17 cellular contexts compared by ENCODE assay signal in genomic region chr1:13556224-13556764, GRCh38. TPM values are rescaled to one million over a fixed set of nuclear protein-coding genes. Genes with fewer than 3 reads are reported as not detected.
DNase-seq lines count a peak whose midpoint lies in the region; ATAC-seq and TF ChIP-seq lines count a peak whose summit lies in the region.
"Had no signal": no experiment of that assay in that cellular context is flagged by ENCODE, and none has a peak within 500 bp of the region (broad histone marks: within the 10 kb centered on the region; RNA-seq: fewer than 3 reads in every experiment).

No MANE protein-coding gene starts in this region.

- H3K4me1 Mint-ChIP-seq in neural progenitor cell = no peaks in the 10 kb centered on the region
- H3K4me1 Mint-ChIP-seq: CD4-positive, CD25-positive, alpha-beta regulatory T cell had no signal

- H3K27me3 Mint-ChIP-seq in neural progenitor cell (ENCODE audit: insufficient read depth, low read depth) = no peaks in the 10 kb centered on the region
- H3K27me3 Mint-ChIP-seq: CD4-positive, CD25-positive, alpha-beta regulatory T cell had no signal

- H3K9me3 ChIP-seq in neural progenitor cell (ENCODE audit: low read depth) = no peaks in the 10 kb centered on the region

- no peak overlapping the region for H3K4me3 Mint-ChIP-seq in neural progenitor cell
- H3K4me3 Mint-ChIP-seq: CD4-positive, CD25-positive, alpha-beta regulatory T cell had no signal

- no peaks in the 10 kb centered on the region for H3K27me3 ChIP-seq in neural progenitor cell
- H3K27me3 ChIP-seq: BLaER1 treated with 17β-estradiol and CSF1 and Interleukin-3, amounts not matched to agents 10 nM and 100 nM had no signal

- H3K79me2 ChIP-seq in neural progenitor cell (ENCODE audit: low read depth) = no peaks in the 10 kb centered on the region

- DNase-seq in ELF-1 (ENCODE audit: low read depth, low spot score) (peak; percentile 59), NCI-H748 (lab: John Stamatoyannopoulos, UW; ENCODE audit: unreplicated experiment) (peak; percentile 93), neural progenitor cell (ENCODE audit: low spot score) (no peak), H4 (ENCODE audit: low spot score) (no peak)
- DNase-seq: ACHN; CD4-positive, CD25-positive, alpha-beta regulatory T cell; DMS79 treated with DMSO at 0.1 percent for 48 hours; EL; GDM1; IMR-90 had no signal

- H3K27ac Mint-ChIP-seq in neural progenitor cell = no peak overlapping the region
- H3K27ac Mint-ChIP-seq: CD4-positive, CD25-positive, alpha-beta regulatory T cell had no signal

- peak overlapping the region; percentile 22 for H2AFZ ChIP-seq in neural progenitor cell (replicated peaks)

- H3F3A ChIP-seq in neural progenitor cell (ENCODE audit: low read depth) = no peaks in the 10 kb centered on the region

- ATAC-seq in esophagus mucosa = peak; percentile 46
- no peak for ATAC-seq in GM21390 (IDR thresholded peaks at IDR 0.05; ENCODE audit: unreplicated experiment)
- no peak for ATAC-seq in GM18867 (IDR thresholded peaks at IDR 0.05; ENCODE audit: unreplicated experiment)
- ATAC-seq: HCT116 had no signal

- H3K4me2 ChIP-seq in neural progenitor cell = no peak overlapping the region
- H3K4me2 ChIP-seq: BLaER1 treated with 17β-estradiol and CSF1 and Interleukin-3, amounts not matched to agents 10 nM and 100 nM had no signal

- no peaks in the 10 kb centered on the region for H3K9me3 Mint-ChIP-seq in neural progenitor cell
- H3K9me3 Mint-ChIP-seq: CD4-positive, CD25-positive, alpha-beta regulatory T cell had no signal

- H4K20me1 ChIP-seq in neural progenitor cell (ENCODE audit: low read depth) = no peaks in the 10 kb centered on the region
- H4K20me1 ChIP-seq: BLaER1 treated with 17β-estradiol and CSF1 and Interleukin-3, amounts not matched to agents 10 nM and 100 nM had no signal

- H3K36me3 ChIP-seq in neural progenitor cell = no peaks in the 10 kb centered on the region
- H3K36me3 ChIP-seq: BLaER1 treated with 17β-estradiol and CSF1 and Interleukin-3, amounts not matched to agents 10 nM and 100 nM had no signal

- H3K27ac ChIP-seq in neural progenitor cell = no peak overlapping the region
- H3K27ac ChIP-seq: BLaER1 treated with 17β-estradiol and CSF1 and Interleukin-3, amounts not matched to agents 10 nM and 100 nM had no signal

- no peak for TF ChIP-seq CTCF in neural progenitor cell (IDR thresholded peaks at IDR 0.05)

- H3K9ac ChIP-seq in neural progenitor cell = no peak overlapping the region
- H3K9ac ChIP-seq: BLaER1 treated with 17β-estradiol and CSF1 and Interleukin-3, amounts not matched to agents 10 nM and 100 nM had no signal

- no peaks in the 10 kb centered on the region for H3K36me3 Mint-ChIP-seq in neural progenitor cell
- H3K36me3 Mint-ChIP-seq: CD4-positive, CD25-positive, alpha-beta regulatory T cell had no signal

- no peaks in the 10 kb centered on the region for H3K4me1 ChIP-seq in neural progenitor cell
- H3K4me1 ChIP-seq: BLaER1 treated with 17β-estradiol and CSF1 and Interleukin-3, amounts not matched to agents 10 nM and 100 nM had no signal

- H3K4me3 ChIP-seq in neural progenitor cell = no peak overlapping the region
- H3K4me3 ChIP-seq: BLaER1 treated with 17β-estradiol and CSF1 and Interleukin-3, amounts not matched to agents 10 nM and 100 nM had no signal

RNA-seq across cellular contexts. Expression of gene PDPN, which starts 27.3 kb away (rescaled TPM):
- total RNA-seq in esophagus mucosa (19.9 TPM), neural progenitor cell (ENCODE audit: low replicate concordance) (2.2 and 3.4 TPM in 2 replicates)
- 2.6 and 3.6 TPM in 2 replicates for total RNA-seq in H4 (2014; rRNA removed; shearing (Covaris generic))
- total RNA-seq: A172; CD4-positive, CD25-positive, alpha-beta regulatory T cell; HT-29; IMR-90 had no signal

RNA-seq across cellular contexts. Expression of gene LRRC38, which starts 42.5 kb away (rescaled TPM):
- total RNA-seq in esophagus mucosa = not detected
- not detected in 2 replicates for total RNA-seq in neural progenitor cell (ENCODE audit: low replicate concordance)
- not detected in 2 replicates for total RNA-seq in H4 (2014; rRNA removed; shearing (Covaris generic))
- total RNA-seq: A172; CD4-positive, CD25-positive, alpha-beta regulatory T cell; HT-29; IMR-90 had no signal

Comparison
In these comparisons a context has a peak if more than half of its experiments do, and no peak if none do; other contexts are left out.
1. DNase-seq: peak in ELF-1 (single experiment) and NCI-H748 (single experiment); none in neural progenitor cell (single experiment) and H4 (single experiment).